Comparison of ENCODE assay signal across 8 cellular contexts in the genomic region with DNA sequence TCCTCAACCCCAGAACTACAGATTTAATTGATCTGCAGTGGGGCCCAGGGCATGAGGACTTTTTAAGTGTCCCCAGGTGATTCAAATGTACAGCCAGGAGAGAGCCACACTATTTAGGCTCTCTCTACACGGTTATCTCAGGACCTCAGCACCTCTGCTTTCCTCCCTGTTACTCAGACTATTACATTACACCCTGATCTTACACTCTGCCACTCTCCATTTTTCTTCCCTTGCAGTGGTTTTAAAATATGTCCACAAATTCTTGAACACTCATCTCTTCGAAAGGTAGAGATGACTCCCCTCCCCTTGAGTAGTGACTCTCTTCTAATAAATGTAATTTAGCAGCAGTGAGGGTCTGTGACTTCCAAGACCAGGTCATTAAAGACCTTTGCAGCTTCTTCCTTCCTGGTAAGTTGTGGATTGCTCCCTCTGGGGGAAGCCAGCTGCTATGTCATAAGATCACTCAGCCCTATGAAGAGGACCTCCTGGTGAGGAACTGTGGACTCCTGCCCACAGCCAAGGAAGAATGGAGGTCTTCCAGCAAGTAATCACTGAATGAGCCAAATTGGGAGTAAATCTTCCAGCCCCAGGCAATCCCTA.
DNase-seq lines count a peak whose midpoint lies in the region; ATAC-seq, FAIRE-seq and TF ChIP-seq lines count a peak whose summit lies in the region.

No MANE protein-coding gene starts in this region.

- no peak overlapping the region for H3K27ac ChIP-seq in small intestine (ENCODE audit: low read depth in 1 of 2, low read length in 1 of 2)

- CTCF ChIA-PET in BJ (lab: Yijun Ruan, JAX): interaction anchor here (0.8 to 3.1 kb wide), 20 partner anchors 9 to 412 kb away, joined by 3 to 21 read pairs (median 4); partner anchors contain the start of gene SSBP2

- DNase-seq in BJ (ENCODE audit: low read depth): no peak
- DNase-seq in T-helper 17 cell: peak in 1 of 3 donors; percentile 13
- peak in 1 of 2 donors; percentile 54 for DNase-seq in foreskin fibroblast
- peak; percentile 45 for DNase-seq in small intestine
- no peak for DNase-seq in NCI-H345 treated with DMSO at 0.1 percent for 48 hours (lab: John Stamatoyannopoulos, UW; ENCODE audit: unreplicated experiment)
- DNase-seq in COLO829 (ENCODE audit: low spot score): no peak

- ATAC-seq in GM18519 (IDR thresholded peaks at IDR 0.05; ENCODE audit: low FRiP score, unreplicated experiment) (peak; percentile 82), HG03135 (IDR thresholded peaks at IDR 0.05; ENCODE audit: unreplicated experiment) (peak; percentile 62), T-helper 17 cell (peak; percentile 83)

- H3K4me1 ChIP-seq in small intestine (ENCODE audit: control insufficient read depth in 2 of 2, insufficient read depth in 1 of 2, low read depth in 1 of 2, low read length in 1 of 2): no peaks in the 10 kb centered on the region

- peaks cover 7% of the 10 kb centered on the region for H3K4me1 Mint-ChIP-seq in T-helper 17 cell

- H3K4me3 ChIP-seq in BJ (ENCODE audit: low read depth, low read length) (no peak overlapping the region), foreskin fibroblast (ENCODE audit: low read depth in 1 of 2, low read length in 2 of 2) (no peak overlapping the region), small intestine (ENCODE audit: low read depth in 1 of 2, low read length in 2 of 2) (no peak overlapping the region)

- H3K36me3 ChIP-seq in BJ (ENCODE audit: control insufficient read depth, insufficient read depth, low read length): no peaks in the 10 kb centered on the region
- no peaks in the 10 kb centered on the region for H3K36me3 ChIP-seq in small intestine (ENCODE audit: control insufficient read depth in 2 of 2, insufficient read depth in 2 of 2, low read length in 2 of 2)

- POLR2A ChIA-PET in BJ (lab: Charles Lee): no interaction called here

- H3K4me3 Mint-ChIP-seq in T-helper 17 cell: no peak overlapping the region

- no peak overlapping the region for H3K27ac Mint-ChIP-seq in T-helper 17 cell

- WGBS in small intestine, 3 donors: 47 to 62% (median 53%) methylated on average over 2 of the region's 2 CpGs

- FAIRE-seq in small intestine (lab: Jason Lieb, UNC): no peak

- H3K9me3 ChIP-seq in T-helper 17 cell (ENCODE audit: control insufficient read depth, low read length, poor library complexity, severe bottlenecking) (no peaks in the 10 kb centered on the region), small intestine (ENCODE audit: control insufficient read depth, low read depth) (no peaks in the 10 kb centered on the region)

- no peaks in the 10 kb centered on the region for H3K27me3 Mint-ChIP-seq in T-helper 17 cell

- H3K36me3 Mint-ChIP-seq in T-helper 17 cell (ENCODE audit: low read depth): no peaks in the 10 kb centered on the region

- H3K27me3 ChIP-seq in BJ (ENCODE audit: control insufficient read depth, insufficient read depth, low read length): no peaks in the 10 kb centered on the region
- no peaks in the 10 kb centered on the region for H3K27me3 ChIP-seq in small intestine (ENCODE audit: control insufficient read depth in 2 of 2, insufficient read depth in 2 of 2, low read length in 2 of 2)

- TF ChIP-seq CTCF in BJ (IDR thresholded peaks at IDR 0.05; ENCODE audit: insufficient read depth, low read depth, low read length): peak; percentile 70
- TF ChIP-seq CTCF in foreskin fibroblast (IDR thresholded peaks at IDR 0.05; ENCODE audit: low read depth, low read length): peak; percentile 83
